Comparison of ENCODE assay signal across 8 cellular contexts in genomic region chr17:34420254-34420766, GRCh38. TPM values are rescaled to one million over a fixed set of nuclear protein-coding genes. Genes with fewer than 3 reads are reported as not detected.
A peak's percentile ranks its signal among the peaks of the same experiment; 100 is the strongest.
DNase-seq lines count a peak whose midpoint lies in the region; ATAC-seq and TF ChIP-seq lines count a peak whose summit lies in the region.

No MANE protein-coding gene starts in this region.

- H3K27me3 ChIP-seq in GM06990 (replicated peaks; ENCODE audit: control insufficient read depth, insufficient read depth, low read length) (peaks cover 2% of the 10 kb centered on the region), ascending aorta (no peaks in the 10 kb centered on the region)

- H3K4me3 ChIP-seq in GM06990 (replicated peaks; ENCODE audit: low read depth, low read length): no peak overlapping the region
- H3K4me3 ChIP-seq in ascending aorta: no peak overlapping the region

- H3K36me3 ChIP-seq in GM06990 (ENCODE audit: control insufficient read depth, insufficient read depth, low read length) (no peaks in the 10 kb centered on the region), ascending aorta (no peaks in the 10 kb centered on the region)

- H3K27ac ChIP-seq in ascending aorta: no peak overlapping the region

- ATAC-seq in HG02970 (IDR thresholded peaks at IDR 0.05; ENCODE audit: low FRiP score, unreplicated experiment) (no peak), GM21786 (IDR thresholded peaks at IDR 0.05; ENCODE audit: unreplicated experiment) (no peak)

- intact Hi-C loops in ascending aorta (cut with DNase I): loop anchor here (1.0 kb wide), 2 partner anchors 218 to 699 kb away; partner anchors contain the start of gene RAD51D

- peak; percentile 87 for TF ChIP-seq CTCF in GM06990 (IDR thresholded peaks at IDR 0.05; ENCODE audit: insufficient read depth, low read length, poor library complexity, severe bottlenecking)
- peak; percentile 59 to 96 (median 89) for TF ChIP-seq CTCF in ascending aorta (IDR thresholded peaks at IDR 0.05)

- DNase-seq in GM06990 (ENCODE audit: extremely low read depth, insufficient read length) (peak; percentile 25), NCI-H1092 treated with DMSO at 0.1 percent for 48 hours (lab: John Stamatoyannopoulos, UW) (peak; percentile 57), T-helper 2 cell (peak in 4 of 5 experiments; percentile 19 to 66 (median 37)), ascending aorta (ENCODE audit: low spot score in 2 of 2) (peak in 1 of 2 donors; percentile 81), hippocampal formation (lab: John Stamatoyannopoulos, UW) (peak; percentile 9 to 50), smooth muscle cell of the brain vasculature (ENCODE audit: low read depth, low spot score) (peak; percentile 31)

- no peaks in the 10 kb centered on the region for H3K9me3 ChIP-seq in ascending aorta

- H3K4me1 ChIP-seq in ascending aorta: no peaks in the 10 kb centered on the region

RNA-seq across cellular contexts. Expression of gene CCL1, which starts 57.3 kb away (rescaled TPM):
- not detected for total RNA-seq in ascending aorta
